12 cellular contexts compared by ENCODE assay signal in the genomic region with DNA sequence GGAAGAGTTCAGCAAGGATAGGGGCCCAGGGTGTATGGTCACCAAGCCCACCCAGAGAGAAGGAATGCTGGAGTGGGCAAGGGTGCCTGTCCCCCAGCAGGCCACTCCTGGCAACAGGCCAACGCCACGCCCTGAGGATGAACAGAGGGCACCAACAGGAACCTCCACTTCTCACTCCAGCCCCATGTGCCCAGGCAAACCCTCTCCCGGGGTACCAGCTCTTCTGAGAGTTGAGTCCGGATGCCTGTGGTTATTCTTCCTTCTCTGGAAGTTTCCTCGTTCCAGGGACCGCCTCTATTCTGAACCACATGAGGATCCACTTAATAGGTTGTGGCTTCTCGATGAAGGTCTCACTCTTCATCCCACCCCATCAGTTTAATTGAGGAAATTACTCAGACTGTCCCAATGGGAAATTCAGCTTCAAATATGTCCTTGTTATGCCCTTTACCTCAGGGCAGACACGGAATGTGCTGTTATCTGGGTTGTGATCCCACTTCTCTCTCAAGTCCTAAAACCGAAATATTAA.
DNase-seq lines count a peak whose midpoint lies in the region; ATAC-seq and TF ChIP-seq lines count a peak whose summit lies in the region.
"Had no signal": no experiment of that assay in that cellular context is flagged by ENCODE, and none has a peak within 500 bp of the region (broad histone marks: within the 10 kb centered on the region; RNA-seq: fewer than 3 reads in every experiment).

No MANE protein-coding gene starts in this region.

- no peak overlapping the region for H3K27ac ChIP-seq in CD4-positive, CD25-positive, alpha-beta regulatory T cell (ENCODE audit: insufficient read depth, low read length, poor library complexity, severe bottlenecking)
- H3K27ac ChIP-seq in OCI-LY7 (ENCODE audit: low read depth, low read length, poor library complexity, severe bottlenecking), result no peak overlapping the region
- H3K27ac ChIP-seq in effector memory CD4-positive, alpha-beta T cell (ENCODE audit: insufficient read depth, low read length, poor library complexity, severe bottlenecking), result no peak overlapping the region

- no peaks in the 10 kb centered on the region for H3K9me2 ChIP-seq in OCI-LY7 (ENCODE audit: insufficient read depth, low read length)

- H3K36me3 Mint-ChIP-seq in CD4-positive, CD25-positive, alpha-beta regulatory T cell, result no peaks in the 10 kb centered on the region
- no peaks in the 10 kb centered on the region for H3K36me3 Mint-ChIP-seq in chondrocyte (ENCODE audit: low read depth)
- no peaks in the 10 kb centered on the region for H3K36me3 Mint-ChIP-seq in natural killer cell treated with Interleukin-12 subunit alpha and Interleukin-12 subunit beta and Interleukin-15 and Interleukin-18, amount 100 ng/mL, for 72 hours
- H3K36me3 Mint-ChIP-seq: CD4-positive, alpha-beta memory T cell; stimulated activated naive B cell treated with anti-CD40 and anti-IgM and Interleukin-4, amounts not matched to agents 10 μg/mL and 1 μg/mL and 100 μg/mL, for 72 hours had no signal

- POLR2A ChIA-PET in OCI-LY7 (lab: Charles Lee), result interaction anchor here (0.6 kb wide), 1 partner anchor 9 kb away, joined by 4 read pairs; no protein-coding TSS in a partner anchor

- no peaks in the 10 kb centered on the region for H4K20me1 ChIP-seq in OCI-LY7 (ENCODE audit: insufficient read depth, low read length)

- TF ChIP-seq CTCF in chondrocyte (IDR thresholded peaks at IDR 0.05) (no peak), OCI-LY7 (conservative IDR thresholded peaks at IDR 0.05; ENCODE audit: low read length) (no peak)

- no peak overlapping the region for H2AFZ ChIP-seq in OCI-LY7 (ENCODE audit: low read length)

- CTCF ChIA-PET in OCI-LY7 (lab: Charles Lee; ENCODE audit: unreplicated experiment), result no interaction called here

- BruUV-seq in OCI-LY7 (replicated peaks; lab: Mats Ljungman, UMichigan), result no TSS peak

- no peaks in the 10 kb centered on the region for H3K36me3 ChIP-seq in CD4-positive, CD25-positive, alpha-beta regulatory T cell (ENCODE audit: control insufficient read depth, insufficient read depth, low read length)
- no peaks in the 10 kb centered on the region for H3K36me3 ChIP-seq in OCI-LY7 (ENCODE audit: insufficient read depth, low read length)
- H3K36me3 ChIP-seq in effector memory CD4-positive, alpha-beta T cell (ENCODE audit: control insufficient read depth, insufficient read depth, low read length), result no peaks in the 10 kb centered on the region

- H3K4me3 ChIP-seq in CD4-positive, CD25-positive, alpha-beta regulatory T cell (ENCODE audit: low read depth, low read length), result no peak overlapping the region
- no peak overlapping the region for H3K4me3 ChIP-seq in OCI-LY7 (ENCODE audit: low read depth, low read length, poor library complexity, severe bottlenecking)
- H3K4me3 ChIP-seq in effector memory CD4-positive, alpha-beta T cell (ENCODE audit: insufficient read depth, low read depth, low read length, poor library complexity, severe bottlenecking), result no peak overlapping the region

- H3K4me1 ChIP-seq in CD4-positive, CD25-positive, alpha-beta regulatory T cell (ENCODE audit: control insufficient read depth, insufficient read depth, low read length, poor library complexity, severe bottlenecking), result no peaks in the 10 kb centered on the region
- peaks cover 2% of the 10 kb centered on the region for H3K4me1 ChIP-seq in OCI-LY7 (ENCODE audit: insufficient read depth, low read length, poor library complexity, severe bottlenecking)
- H3K4me1 ChIP-seq in effector memory CD4-positive, alpha-beta T cell (ENCODE audit: control insufficient read depth, insufficient read depth, low read length, poor library complexity, severe bottlenecking), result peaks cover 1% of the 10 kb centered on the region

- H3K79me2 ChIP-seq in OCI-LY7 (ENCODE audit: insufficient read depth, low read depth, low read length), result no peaks in the 10 kb centered on the region

- no peaks in the 10 kb centered on the region for H3K27me3 ChIP-seq in CD4-positive, CD25-positive, alpha-beta regulatory T cell (ENCODE audit: control insufficient read depth, insufficient read depth, low read length)
- H3K27me3 ChIP-seq in effector memory CD4-positive, alpha-beta T cell (replicated peaks; ENCODE audit: control insufficient read depth, insufficient read depth, low read length, poor library complexity, severe bottlenecking), result no peaks in the 10 kb centered on the region

- H3K27me3 Mint-ChIP-seq in CD4-positive, CD25-positive, alpha-beta regulatory T cell, result peaks cover 5% of the 10 kb centered on the region
- no peaks in the 10 kb centered on the region for H3K27me3 Mint-ChIP-seq in chondrocyte (ENCODE audit: low read depth)
- no peaks in the 10 kb centered on the region for H3K27me3 Mint-ChIP-seq in natural killer cell treated with Interleukin-12 subunit alpha and Interleukin-12 subunit beta and Interleukin-15 and Interleukin-18, amount 100 ng/mL, for 72 hours
- H3K27me3 Mint-ChIP-seq: CD4-positive, alpha-beta memory T cell had no signal

- DNase-seq in CD4-positive, CD25-positive, alpha-beta regulatory T cell, result no peak
- DNase-seq in HT1080 (ENCODE audit: low read depth), result peak; percentile 40
- no peak for DNase-seq in chondrocyte (ENCODE audit: low spot score)
- DNase-seq in natural killer cell treated with Interleukin-12 subunit alpha and Interleukin-12 subunit beta and Interleukin-15 and Interleukin-18, amount 100 ng/mL, for 72 hours (ENCODE audit: low spot score), result no peak
- no peak for DNase-seq in OCI-LY7 (ENCODE audit: low spot score)
- no peak for DNase-seq in effector memory CD4-positive, alpha-beta T cell
- DNase-seq in effector CD4-positive, alpha-beta T cell, result no peak
- DNase-seq in AG08395 (ENCODE audit: low spot score), result no peak
- DNase-seq: NCI-H1694; NCI-H526 treated with DMSO at 0.1 percent for 48 hours; stimulated activated naive B cell treated with anti-CD40 and anti-IgM and Interleukin-4, amounts not matched to agents 10 μg/mL and 1 μg/mL and 100 μg/mL, for 72 hours had no signal

- peaks cover 6 to 20% (median 11%) of the 10 kb centered on the region in 4 donors for H3K4me1 Mint-ChIP-seq in CD4-positive, CD25-positive, alpha-beta regulatory T cell
- H3K4me1 Mint-ChIP-seq in chondrocyte (ENCODE audit: low read depth), result peaks cover 43% of the 10 kb centered on the region
- H3K4me1 Mint-ChIP-seq in natural killer cell treated with Interleukin-12 subunit alpha and Interleukin-12 subunit beta and Interleukin-15 and Interleukin-18, amount 100 ng/mL, for 72 hours (ENCODE audit: low read depth in 2 of 2), result peaks cover 33 to 49% of the 10 kb centered on the region in 2 donors

- H3K4me3 Mint-ChIP-seq in CD4-positive, CD25-positive, alpha-beta regulatory T cell, result no peak overlapping the region
- H3K4me3 Mint-ChIP-seq in chondrocyte (ENCODE audit: unreplicated experiment), result no peak overlapping the region
- peak overlapping the region; percentile 24 for H3K4me3 Mint-ChIP-seq in natural killer cell treated with Interleukin-12 subunit alpha and Interleukin-12 subunit beta and Interleukin-15 and Interleukin-18, amount 100 ng/mL, for 72 hours
- H3K4me3 Mint-ChIP-seq: stimulated activated naive B cell treated with anti-CD40 and anti-IgM and Interleukin-4, amounts not matched to agents 10 μg/mL and 1 μg/mL and 100 μg/mL, for 72 hours had no signal

- no peak for ATAC-seq in CD4-positive, CD25-positive, alpha-beta regulatory T cell (ENCODE audit: low read depth in 2 of 2)
- no peak for ATAC-seq in natural killer cell treated with Interleukin-12 subunit alpha and Interleukin-12 subunit beta and Interleukin-15 and Interleukin-18, amount 100 ng/mL, for 72 hours

- H3K4me2 ChIP-seq in OCI-LY7 (ENCODE audit: low read length), result no peak overlapping the region

- H3K27ac Mint-ChIP-seq in CD4-positive, CD25-positive, alpha-beta regulatory T cell, result peak overlapping the region in 2 of 3 donors; percentile 39 to 72
- peak overlapping the region; percentile 67 for H3K27ac Mint-ChIP-seq in chondrocyte (ENCODE audit: unreplicated experiment)
- peak overlapping the region; percentile 94 to 96 for H3K27ac Mint-ChIP-seq in natural killer cell treated with Interleukin-12 subunit alpha and Interleukin-12 subunit beta and Interleukin-15 and Interleukin-18, amount 100 ng/mL, for 72 hours
- H3K27ac Mint-ChIP-seq: stimulated activated naive B cell treated with anti-CD40 and anti-IgM and Interleukin-4, amounts not matched to agents 10 μg/mL and 1 μg/mL and 100 μg/mL, for 72 hours had no signal

- no peaks in the 10 kb centered on the region for H3K9me3 ChIP-seq in CD4-positive, CD25-positive, alpha-beta regulatory T cell (ENCODE audit: control insufficient read depth in 2 of 2, low read length in 2 of 2)
- H3K9me3 ChIP-seq in OCI-LY7 (ENCODE audit: low read length), result no peaks in the 10 kb centered on the region
- no peaks in the 10 kb centered on the region for H3K9me3 ChIP-seq in effector memory CD4-positive, alpha-beta T cell (ENCODE audit: control insufficient read depth, low read length)

- intact Hi-C loops in OCI-LY7 (cut with micrococcal nuclease; ENCODE audit: unreplicated experiment), result no loop called here

- H3K9me3 Mint-ChIP-seq in CD4-positive, CD25-positive, alpha-beta regulatory T cell, result peaks cover 0 to 3% (median 0%) of the 10 kb centered on the region in 7 donors
- no peaks in the 10 kb centered on the region for H3K9me3 Mint-ChIP-seq in chondrocyte (ENCODE audit: low read depth)
- H3K9me3 Mint-ChIP-seq in natural killer cell treated with Interleukin-12 subunit alpha and Interleukin-12 subunit beta and Interleukin-15 and Interleukin-18, amount 100 ng/mL, for 72 hours, result no peaks in the 10 kb centered on the region
- H3K9me3 Mint-ChIP-seq: CD4-positive, alpha-beta memory T cell; stimulated activated naive B cell treated with anti-CD40 and anti-IgM and Interleukin-4, amounts not matched to agents 10 μg/mL and 1 μg/mL and 100 μg/mL, for 72 hours had no signal
